8 cellular contexts compared by ENCODE assay signal in genomic region chr5:56480305-56481146, GRCh38.
DNase-seq lines count a peak whose midpoint lies in the region; ATAC-seq and TF ChIP-seq lines count a peak whose summit lies in the region.

No MANE protein-coding gene starts in this region.

- TF ChIP-seq POLR2A in breast epithelium (IDR thresholded peaks at IDR 0.05): no peak

- H3K4me1 ChIP-seq in GM23248 (ENCODE audit: insufficient read depth) (peaks cover 4% of the 10 kb centered on the region; the same call in 1 of the 2 replicates), RWPE2 (ENCODE audit: insufficient read depth, poor library complexity, severe bottlenecking) (no peaks in the 10 kb centered on the region), breast epithelium (no peaks in the 10 kb centered on the region), iPS-20b (ENCODE audit: insufficient read depth, low read length) (no peaks in the 10 kb centered on the region)

- H3F3A ChIP-seq in GM23248 (ENCODE audit: insufficient read depth): 0 out of 2 replicates have a peak, but pooled peaks cover 4% of the 10 kb centered on the region

- WGBS in GM23248 (ENCODE audit: low coverage in 1 of 2, low lambda C conversion rate in 2 of 2, missing lambda C conversion rate in 2 of 2), 2 experiments: 15 to 22% methylated on average over 29 to 51 of the region's 51 CpGs

- H3K9me3 ChIP-seq in GM23248 (ENCODE audit: low read depth) (no peaks in the 10 kb centered on the region), RWPE2 (ENCODE audit: severe bottlenecking) (no peaks in the 10 kb centered on the region), breast epithelium (no peaks in the 10 kb centered on the region), iPS-20b (ENCODE audit: insufficient read depth, low read depth, low read length) (no peaks in the 10 kb centered on the region)

- H3K9ac ChIP-seq in GM23248 (peak overlapping the region; percentile 85), iPS-20b (ENCODE audit: low read depth, low read length) (peak overlapping the region; percentile 70; the same call in 1 of the 2 replicates)

- no peaks in the 10 kb centered on the region for H3K79me2 ChIP-seq in GM23248 (ENCODE audit: insufficient read depth)

- DNase-seq in C1 segment of cervical spinal cord (lab: John Stamatoyannopoulos, UW) (peak; percentile 15 to 82 (median 72)), GM23248 (peak; percentile 86), RWPE2 (ENCODE audit: low spot score) (no peak), breast epithelium (ENCODE audit: low spot score in 2 of 2) (peak; percentile 52 to 63), renal cortical epithelial cell (ENCODE audit: low read depth) (peak; percentile 51), GF-D8 (lab: John Stamatoyannopoulos, UW) (no peak)

- peak overlapping the region; percentile 93 for H3K4me2 ChIP-seq in GM23248 (ENCODE audit: unreplicated experiment)

- peak overlapping the region; percentile 41; the same call in 1 of the 2 replicates for H3K27ac ChIP-seq in GM23248
- H3K27ac ChIP-seq in RWPE2 (ENCODE audit: poor library complexity, severe bottlenecking): no peak overlapping the region
- H3K27ac ChIP-seq in breast epithelium: peak overlapping the region; percentile 97 to 98
- H3K27ac ChIP-seq in iPS-20b (ENCODE audit: low read length): no peak overlapping the region

- H4K20me1 ChIP-seq in GM23248 (ENCODE audit: insufficient read depth): no peaks in the 10 kb centered on the region

- intact Hi-C loops in breast epithelium (cut with DNase I; ENCODE audit: low total_unique reads): no loop called here

- peak; percentile 75 for ATAC-seq in RWPE2 (ENCODE audit: low read depth)
- ATAC-seq in HG03139 (IDR thresholded peaks at IDR 0.05; ENCODE audit: unreplicated experiment): no peak

- no peaks in the 10 kb centered on the region for H3K36me3 ChIP-seq in GM23248 (ENCODE audit: low read depth)
- no peaks in the 10 kb centered on the region for H3K36me3 ChIP-seq in RWPE2 (ENCODE audit: low read depth)
- no peaks in the 10 kb centered on the region for H3K36me3 ChIP-seq in breast epithelium
- H3K36me3 ChIP-seq in iPS-20b (ENCODE audit: insufficient read depth, low read depth, low read length): no peaks in the 10 kb centered on the region

- peak overlapping the region; percentile 95 for H2AFZ ChIP-seq in GM23248

- no peaks in the 10 kb centered on the region for H3K9me2 ChIP-seq in GM23248 (ENCODE audit: insufficient read depth)

- H3K4me3 ChIP-seq in GM23248 (peak overlapping the region; percentile 79), RWPE2 (ENCODE audit: severe bottlenecking) (peak overlapping the region; percentile 42), breast epithelium (peak overlapping the region; percentile 61 to 87 (median 67)), iPS-20b (ENCODE audit: low read length) (peak overlapping the region; percentile 80)

- TF ChIP-seq CTCF in RWPE2 (IDR thresholded peaks at IDR 0.05; ENCODE audit: poor library complexity, severe bottlenecking) (no peak), breast epithelium (IDR thresholded peaks at IDR 0.05) (no peak)

- in situ Hi-C loops in GM23248 (cut with MboI): no loop called here

- H3K27me3 ChIP-seq in GM23248 (replicated peaks; ENCODE audit: insufficient read depth) (no peaks in the 10 kb centered on the region), RWPE2 (ENCODE audit: insufficient read depth, poor library complexity, severe bottlenecking) (no peaks in the 10 kb centered on the region), breast epithelium (no peaks in the 10 kb centered on the region), iPS-20b (ENCODE audit: insufficient read depth, low read length) (peaks cover 40% of the 10 kb centered on the region)

Comparison
In these comparisons a context has a peak if more than half of its experiments do, and no peak if none do; other contexts are left out.
1. DNase-seq: peak in C1 segment of cervical spinal cord (14 of 14), GM23248 (single experiment), breast epithelium (2 of 2) and renal cortical epithelial cell (single experiment); none in RWPE2 (single experiment) and GF-D8 (single experiment).
2. H3K27ac ChIP-seq: peak in GM23248 (single experiment) and breast epithelium (2 of 2); none in RWPE2 (single experiment) and iPS-20b (single experiment).
3. Peak in every context shown above with its lines, with median percentiles within 50 percentile points of each other: H3K4me3 ChIP-seq.